9 cellular contexts compared by ENCODE assay signal in the genomic region with DNA sequence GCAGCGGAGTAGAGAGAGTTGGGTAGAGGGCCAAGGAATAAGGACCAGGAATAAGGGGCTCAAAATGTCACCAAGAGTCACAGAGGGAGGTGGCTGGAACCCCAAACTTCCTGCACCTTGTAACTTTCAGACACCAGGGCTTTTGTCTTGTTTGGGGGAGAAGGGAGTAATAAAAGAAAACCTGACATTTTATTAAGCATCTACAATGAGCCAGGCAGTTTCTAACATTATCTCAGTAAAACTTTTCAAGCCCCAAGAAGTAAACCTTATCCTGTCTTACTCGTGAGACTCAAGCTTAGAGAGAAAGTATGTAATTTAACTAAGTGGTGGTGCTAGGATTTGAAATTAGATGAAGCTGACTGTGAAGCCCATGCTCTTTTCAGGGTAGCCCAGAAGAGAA. TPM values are rescaled to one million over a fixed set of nuclear protein-coding genes. Genes with fewer than 3 reads are reported as not detected.
DNase-seq lines count a peak whose midpoint lies in the region; ATAC-seq and TF ChIP-seq lines count a peak whose summit lies in the region.
"Had no signal": no experiment of that assay in that cellular context is flagged by ENCODE, and none has a peak within 500 bp of the region (broad histone marks: within the 10 kb centered on the region; RNA-seq: fewer than 3 reads in every experiment).

No MANE protein-coding gene starts in this region.

- peaks cover 11% of the 10 kb centered on the region for H3K79me2 ChIP-seq in PC-3 (ENCODE audit: low read length)

- H3K4me3 ChIP-seq in CD4-positive, alpha-beta memory T cell (ENCODE audit: low read length in 2 of 2) = no peak overlapping the region
- H3K4me3 ChIP-seq in PC-3 (ENCODE audit: low read length) = no peak overlapping the region
- peak overlapping the region; percentile 87 for H3K4me3 ChIP-seq in endodermal cell (ENCODE audit: low read length)
- H3K4me3 ChIP-seq in neutrophil (ENCODE audit: low read depth in 1 of 2, low read length in 1 of 2) = peak overlapping the region in 1 of 2 experiments; percentile 66

- no peak for DNase-seq in CD4-positive, alpha-beta memory T cell
- DNase-seq in PC-3 (no peak), endodermal cell (no peak)
- DNase-seq in stimulated activated CD8-positive, alpha-beta memory T cell treated with anti-CD3 and anti-CD28 coated beads, Interleukin-4, amount 100 ng/mL, for 48 hours = no peak
- no peak for DNase-seq in activated CD4-positive, CD25-positive, alpha-beta regulatory T cell treated with anti-CD3 and anti-CD28 coated beads, Interleukin-2, amount 50 U/mL, for 72 hours
- DNase-seq: stimulated activated CD4-positive, alpha-beta T cell treated with anti-CD3 and anti-CD28 coated beads, Interleukin-1b, Interleukin-23, amount 100 ng/mL, for 48 hours had no signal

- intact Hi-C loops in CD4-positive, alpha-beta memory T cell (cut with micrococcal nuclease) = loop anchor here (5.0 to 10.0 kb wide), 4 partner anchors 1102 to 1683 kb away; a partner anchor contains a TSS
- intact Hi-C loops in PC-3 (cut with micrococcal nuclease) = loop anchor here (5.0 to 10.0 kb wide), 3 partner anchors 160 to 197 kb away; a partner anchor contains a TSS

- H2AFZ ChIP-seq in PC-3 (ENCODE audit: low read length) = no peak overlapping the region

- peak overlapping the region; percentile 82; the same call in 1 of the 2 replicates for H3K4me2 ChIP-seq in PC-3 (ENCODE audit: low read length)

- peaks cover 51% of the 10 kb centered on the region for H3K4me1 ChIP-seq in CD4-positive, alpha-beta memory T cell (ENCODE audit: insufficient read depth, low read length)
- H3K4me1 ChIP-seq in PC-3 (ENCODE audit: insufficient read depth, low read length) (peaks cover 24% of the 10 kb centered on the region), endodermal cell (ENCODE audit: control insufficient read depth, insufficient read depth, low read length) (no peaks in the 10 kb centered on the region), neutrophil (ENCODE audit: control insufficient read depth in 1 of 2, insufficient read depth in 1 of 2, low read depth in 1 of 2, low read length in 1 of 2) (peaks cover 53 to 57% of the 10 kb centered on the region in 2 experiments)

- H3K9me3 ChIP-seq in CD4-positive, alpha-beta memory T cell (ENCODE audit: control insufficient read depth in 1 of 2, low read length in 2 of 2) = no peaks in the 10 kb centered on the region
- H3K9me3 ChIP-seq in PC-3 (ENCODE audit: low read length) (no peaks in the 10 kb centered on the region), endodermal cell (ENCODE audit: control insufficient read depth, low read length) (no peaks in the 10 kb centered on the region), neutrophil (no peaks in the 10 kb centered on the region)

- H3K36me3 ChIP-seq in CD4-positive, alpha-beta memory T cell (ENCODE audit: insufficient read depth, low read length) = peaks cover 16% of the 10 kb centered on the region
- peaks cover 7% of the 10 kb centered on the region; the same call in 1 of the 2 replicates for H3K36me3 ChIP-seq in PC-3 (ENCODE audit: low read depth, low read length)
- H3K36me3 ChIP-seq in endodermal cell (ENCODE audit: control insufficient read depth, insufficient read depth, low read length) = peaks cover 24% of the 10 kb centered on the region
- peaks cover 26% of the 10 kb centered on the region for H3K36me3 ChIP-seq in neutrophil

- H3K4me3 Mint-ChIP-seq in CD4-positive, alpha-beta memory T cell = peak overlapping the region in 7 of 8 donors; percentile 55 to 88 (median 78)
- H3K4me3 Mint-ChIP-seq in endodermal cell = peak overlapping the region; percentile 82

- WGBS in endodermal cell (ENCODE audit: insufficient coverage in 1 of 2, insufficient read length in 1 of 2), 2 experiments = 91 to 100% methylated on average over 1 to 2 of the region's 2 CpGs

- peaks cover 31 to 74% (median 47%) of the 10 kb centered on the region in 4 donors for H3K4me1 Mint-ChIP-seq in CD4-positive, alpha-beta memory T cell
- peaks cover 22% of the 10 kb centered on the region for H3K4me1 Mint-ChIP-seq in endodermal cell

- ATAC-seq in PC-3 = no peak
- ATAC-seq in HG03521 (IDR thresholded peaks at IDR 0.05; ENCODE audit: unreplicated experiment) = no peak
- ATAC-seq in activated CD4-positive, CD25-positive, alpha-beta regulatory T cell treated with anti-CD3 and anti-CD28 coated beads, Interleukin-2, amount 50 U/mL, for 24 hours = no peak

- POLR2A ChIA-PET in CD4-positive, alpha-beta memory T cell (lab: Charles Lee; ENCODE audit: partially characterized antibody) = interaction anchor here (1.0 to 2.9 kb wide), 9 partner anchors 16 to 342 kb away, joined by 4 to 11 read pairs (median 5); a partner anchor contains a TSS
- POLR2A ChIA-PET in PC-3 (lab: Charles Lee; ENCODE audit: unreplicated experiment) = interaction anchor here (0.6 kb wide), 2 partner anchors 119 to 126 kb away, joined by 4 to 12 read pairs; no protein-coding TSS in a partner anchor

- H3K27ac Mint-ChIP-seq in CD4-positive, alpha-beta memory T cell = peak overlapping the region; percentile 78 to 98 (median 87)
- H3K27ac Mint-ChIP-seq in endodermal cell = peak overlapping the region; percentile 91

- no peaks in the 10 kb centered on the region for H3F3A ChIP-seq in PC-3 (ENCODE audit: low read length, unreplicated experiment)

- H3K27me3 ChIP-seq in CD4-positive, alpha-beta memory T cell (ENCODE audit: insufficient read depth, low read length) = no peaks in the 10 kb centered on the region
- H3K27me3 ChIP-seq in PC-3 (ENCODE audit: low read length) = no peaks in the 10 kb centered on the region
- H3K27me3 ChIP-seq in endodermal cell (ENCODE audit: control insufficient read depth, insufficient read depth, low read length, poor library complexity, severe bottlenecking) = no peaks in the 10 kb centered on the region
- no peaks in the 10 kb centered on the region for H3K27me3 ChIP-seq in neutrophil

- TF ChIP-seq CTCF in PC-3 (conservative IDR thresholded peaks at IDR 0.05; ENCODE audit: low read depth, low read length) (no peak), endodermal cell (conservative IDR thresholded peaks at IDR 0.05) (no peak), neutrophil (IDR thresholded peaks at IDR 0.05) (no peak)

- H3K9me3 Mint-ChIP-seq in CD4-positive, alpha-beta memory T cell = peaks cover 0 to 2% (median 0%) of the 10 kb centered on the region in 8 donors
- H3K9me3 Mint-ChIP-seq in endodermal cell = no peaks in the 10 kb centered on the region

- H3K36me3 Mint-ChIP-seq in CD4-positive, alpha-beta memory T cell = peaks cover 15 to 43% of the 10 kb centered on the region in 2 donors
- peaks cover 22% of the 10 kb centered on the region for H3K36me3 Mint-ChIP-seq in endodermal cell (ENCODE audit: low read depth)

- BruUV-seq in PC-3 (replicated peaks; lab: Mats Ljungman, UMichigan) = no TSS peak

- peaks cover 0 to 2% of the 10 kb centered on the region in 2 donors for H3K27me3 Mint-ChIP-seq in CD4-positive, alpha-beta memory T cell
- H3K27me3 Mint-ChIP-seq in endodermal cell (ENCODE audit: insufficient read depth) = no peaks in the 10 kb centered on the region

- no peaks in the 10 kb centered on the region for H4K20me1 ChIP-seq in PC-3 (ENCODE audit: low read length)

- H3K9me2 ChIP-seq in PC-3 (replicated peaks; ENCODE audit: low read length) = no peaks in the 10 kb centered on the region

- CTCF ChIA-PET in CD4-positive, alpha-beta memory T cell (lab: Charles Lee; ENCODE audit: partially characterized antibody) = interaction anchor here (0.6 to 2.4 kb wide), 11 partner anchors 10 to 640 kb away, joined by 3 to 9 read pairs (median 3); a partner anchor contains a TSS
- CTCF ChIA-PET in PC-3 (lab: Charles Lee) = interaction anchor here (0.5 to 0.9 kb wide), 2 partner anchors 164 to 198 kb away, joined by 4 to 8 read pairs; no protein-coding TSS in a partner anchor

- H3K27ac ChIP-seq in CD4-positive, alpha-beta memory T cell (ENCODE audit: low read depth, low read length) = no peak overlapping the region
- H3K27ac ChIP-seq in PC-3 (ENCODE audit: low read length) = no peak overlapping the region
- no peak overlapping the region for H3K27ac ChIP-seq in endodermal cell (ENCODE audit: low read depth, low read length)
- peak overlapping the region; percentile 95 for H3K27ac ChIP-seq in neutrophil

- H3K9ac ChIP-seq in PC-3 (ENCODE audit: low read length) (no peak overlapping the region), endodermal cell (ENCODE audit: extremely low read depth, low read length, poor library complexity, severe bottlenecking) (no peak overlapping the region)

RNA-seq across cellular contexts. Expression of a gene that starts 0.8 kb away (rescaled TPM):
- 10 to 100 TPM; 60.4 to 65.7 TPM for total RNA-seq in CD4-positive, alpha-beta memory T cell
- polyA plus RNA-seq in CD4-positive, alpha-beta memory T cell = 10 to 100 TPM; 17.5 to 23.5 TPM
- total RNA-seq in PC-3 (2014; rRNA removed) = 48.7 and 57.2 TPM in 2 replicates
- total RNA-seq in endodermal cell = 10 to 100 TPM; 39.4 to 52.9 TPM
- polyA plus RNA-seq in endodermal cell (2013, experiment 1 of 2) = 43.6 TPM
- polyA plus RNA-seq in endodermal cell (2013, experiment 2 of 2) = 39.0 TPM

RNA-seq across cellular contexts. Expression of a gene that starts 27.1 kb away (rescaled TPM):
- 1 to 10 TPM; 2.1 to 2.4 TPM for total RNA-seq in CD4-positive, alpha-beta memory T cell
- 1 to 10 TPM in 1 of 2 donors, under 1 TPM in 1; 0.84 to 1.4 TPM for polyA plus RNA-seq in CD4-positive, alpha-beta memory T cell
- total RNA-seq in PC-3 (2014; rRNA removed) (not detected in 2 replicates), endodermal cell (under 1 TPM; 0.09 to 0.22 TPM)
- polyA plus RNA-seq in endodermal cell (2013, experiment 1 of 2) = 0.04 TPM
- not detected for polyA plus RNA-seq in endodermal cell (2013, experiment 2 of 2)
